19 cellular contexts compared by ENCODE assay signal in genomic region chr7:7235347-7235746, GRCh38.
"Had no signal": no experiment of that assay in that cellular context is flagged by ENCODE, and none has a peak within 500 bp of the region (broad histone marks: within the 10 kb centered on the region; RNA-seq: fewer than 3 reads in every experiment).

No MANE protein-coding gene starts in this region.

- H3K4me3 ChIP-seq: coronary artery, lower lobe of right lung, testis had no signal

- H3K27ac Mint-ChIP-seq: activated CD8-positive, alpha-beta T cell treated with anti-CD3 and anti-CD28 coated beads, Interleukin-2, amount 10 ng/mL, durations not matched to agents 7 days and 5 days; activated naive CD4-positive, alpha-beta T cell treated with anti-CD3 and anti-CD28 coated beads, Interleukin-2, amount 50 U/mL, for 72 hours had no signal

- H3K27me3 ChIP-seq: foreskin keratinocyte, testis had no signal

- ATAC-seq: activated CD8-positive, alpha-beta T cell treated with anti-CD3 and anti-CD28 coated beads, Interleukin-2, amount 10 ng/mL, durations not matched to agents 7 days and 5 days; activated naive CD4-positive, alpha-beta T cell treated with anti-CD3 and anti-CD28 coated beads, Interleukin-2, amount 50 U/mL, for 72 hours; left lobe of liver; lower lobe of right lung; naive thymus-derived CD8-positive, alpha-beta T cell had no signal

- H3K9me3 ChIP-seq: testis had no signal

- H3K4me1 ChIP-seq: foreskin keratinocyte, testis had no signal

- H3K27ac ChIP-seq: coronary artery, foreskin keratinocyte, lower lobe of right lung, testis had no signal

- H3K27me3 Mint-ChIP-seq: naive thymus-derived CD8-positive, alpha-beta T cell; progenitor cell of endocrine pancreas had no signal

- DNase-seq: activated CD4-positive, alpha-beta T cell treated with anti-CD3 and anti-CD28 coated beads, Interleukin-2, amount 50 U/mL, for 1 hour; activated CD4-positive, CD25-positive, alpha-beta regulatory T cell treated with anti-CD3 and anti-CD28 coated beads, Interleukin-2, amount 50 U/mL, for 72 hours; activated CD8-positive, alpha-beta T cell treated with anti-CD3 and anti-CD28 coated beads, Interleukin-2, amount 10 ng/mL, durations not matched to agents 7 days and 5 days; activated T-cell treated with anti-CD3 and anti-CD28 coated beads, Interleukin-2, amount 50 U/mL, for 1 hour; cerebellar nuclear complex; immature natural killer cell; lower lobe of right lung; naive thymus-derived CD8-positive, alpha-beta T cell; retina; stimulated activated CD4-positive, alpha-beta T cell treated with anti-CD3 and anti-CD28 coated beads, Interleukin-2, amount 100 ng/mL, for 48 hours; stimulated activated CD8-positive, alpha-beta memory T cell treated with anti-CD3 and anti-CD28 coated beads, Interleukin-4, amount 100 ng/mL, for 48 hours; stimulated activated naive CD4-positive, alpha-beta T cell; testis; trophoblast cell had no signal

- H3K4me3 Mint-ChIP-seq: activated CD8-positive, alpha-beta T cell treated with anti-CD3 and anti-CD28 coated beads, Interleukin-2, amount 10 ng/mL, durations not matched to agents 7 days and 5 days; immature natural killer cell; naive thymus-derived CD8-positive, alpha-beta T cell had no signal
